In genomic region chr10:11626071-11626470, GRCh38 we compare ENCODE assay signal across 24 cellular contexts.
"Had no signal": no experiment of that assay in that cellular context is flagged by ENCODE, and none has a peak within 500 bp of the region (broad histone marks: within the 10 kb centered on the region; RNA-seq: fewer than 3 reads in every experiment).

No MANE protein-coding gene starts in this region.

- H3K36me3 Mint-ChIP-seq: activated naive CD8-positive, alpha-beta T cell treated with anti-CD3 and anti-CD28 coated beads for 36 hours; brain; type B pancreatic cell; WTC11 had no signal

- ATAC-seq: activated CD8-positive, alpha-beta T cell treated with anti-CD3 and anti-CD28 coated beads, Interleukin-2, amount 10 ng/mL, durations not matched to agents 7 days and 5 days; WTC11 had no signal

- H3K27ac Mint-ChIP-seq: activated CD8-positive, alpha-beta T cell treated with anti-CD3 and anti-CD28 coated beads, Interleukin-2, amount 10 ng/mL, durations not matched to agents 7 days and 5 days; activated naive CD8-positive, alpha-beta T cell treated with anti-CD3 and anti-CD28 coated beads for 36 hours; activated T-helper 1 cell treated with anti-CD3 and anti-CD28 coated beads, Interleukin-12 subunit alpha, Interleukin-12 subunit beta, Interleukin-2, Interleukin-4 antibody, amounts not matched to agents 30 ng/mL and 10 ng/mL and 1 ng/mL, durations not matched to agents 14 hours and 24 hours and 36 hours; brain; nephron; type B pancreatic cell; WTC11 had no signal

- H3K27me3 ChIP-seq: suprapubic skin had no signal

- DNase-seq: activated CD4-positive, alpha-beta T cell treated with anti-CD3 and anti-CD28 coated beads for 48 hours; activated CD8-positive, alpha-beta memory T cell treated with anti-CD3 and anti-CD28 coated beads, Interleukin-2, amount 50 U/mL, for 48 hours; activated CD8-positive, alpha-beta T cell treated with anti-CD3 and anti-CD28 coated beads, Interleukin-2, amount 10 ng/mL, durations not matched to agents 7 days and 5 days; activated naive CD8-positive, alpha-beta T cell treated with anti-CD3 and anti-CD28 coated beads for 36 hours; effector CD4-positive, alpha-beta T cell; foreskin fibroblast; glutamatergic neuron; hypothalamus; kidney; left ventricle myocardium inferior; nucleus accumbens; posterior cingulate gyrus; retina; stimulated activated CD4-positive, alpha-beta T cell treated with anti-CD3 and anti-CD28 coated beads, Interleukin-2, amount 100 ng/mL, for 48 hours; stimulated activated naive CD4-positive, alpha-beta T cell treated with Interleukin-2 at 50 U/mL for 16 hours had no signal

- H3K4me1 Mint-ChIP-seq: brain; central memory CD8-positive, alpha-beta T cell; nephron had no signal

- H3K9me3 Mint-ChIP-seq: activated naive CD8-positive, alpha-beta T cell treated with anti-CD3 and anti-CD28 coated beads for 36 hours; activated T-helper 1 cell treated with anti-CD3 and anti-CD28 coated beads, Interleukin-12 subunit alpha, Interleukin-12 subunit beta, Interleukin-2, Interleukin-4 antibody, amounts not matched to agents 30 ng/mL and 10 ng/mL and 1 ng/mL, durations not matched to agents 14 hours and 24 hours and 36 hours; central memory CD8-positive, alpha-beta T cell; nephron; type B pancreatic cell; WTC11 had no signal

- FAIRE-seq: kidney, TTC549 had no signal

- H3K4me1 ChIP-seq: left ventricle myocardium inferior, suprapubic skin had no signal

- H3K9me3 ChIP-seq: left ventricle myocardium inferior, suprapubic skin had no signal

- H3K4me3 ChIP-seq: coronary artery, left ventricle myocardium inferior, suprapubic skin had no signal

- H3K27ac ChIP-seq: coronary artery, left ventricle myocardium inferior, suprapubic skin had no signal

- H3K4me3 Mint-ChIP-seq: activated CD8-positive, alpha-beta T cell treated with anti-CD3 and anti-CD28 coated beads, Interleukin-2, amount 10 ng/mL, durations not matched to agents 7 days and 5 days; activated naive CD8-positive, alpha-beta T cell treated with anti-CD3 and anti-CD28 coated beads for 36 hours; activated T-helper 1 cell treated with anti-CD3 and anti-CD28 coated beads, Interleukin-12 subunit alpha, Interleukin-12 subunit beta, Interleukin-2, Interleukin-4 antibody, amounts not matched to agents 30 ng/mL and 10 ng/mL and 1 ng/mL, durations not matched to agents 14 hours and 24 hours and 36 hours; brain; central memory CD8-positive, alpha-beta T cell; nephron; type B pancreatic cell; WTC11 had no signal

- H3K27me3 Mint-ChIP-seq: activated naive CD8-positive, alpha-beta T cell treated with anti-CD3 and anti-CD28 coated beads for 36 hours; brain; type B pancreatic cell had no signal

- H3K36me3 ChIP-seq: left ventricle myocardium inferior, suprapubic skin had no signal
